Comparison of ENCODE assay signal across 18 cellular contexts in the genomic region with DNA sequence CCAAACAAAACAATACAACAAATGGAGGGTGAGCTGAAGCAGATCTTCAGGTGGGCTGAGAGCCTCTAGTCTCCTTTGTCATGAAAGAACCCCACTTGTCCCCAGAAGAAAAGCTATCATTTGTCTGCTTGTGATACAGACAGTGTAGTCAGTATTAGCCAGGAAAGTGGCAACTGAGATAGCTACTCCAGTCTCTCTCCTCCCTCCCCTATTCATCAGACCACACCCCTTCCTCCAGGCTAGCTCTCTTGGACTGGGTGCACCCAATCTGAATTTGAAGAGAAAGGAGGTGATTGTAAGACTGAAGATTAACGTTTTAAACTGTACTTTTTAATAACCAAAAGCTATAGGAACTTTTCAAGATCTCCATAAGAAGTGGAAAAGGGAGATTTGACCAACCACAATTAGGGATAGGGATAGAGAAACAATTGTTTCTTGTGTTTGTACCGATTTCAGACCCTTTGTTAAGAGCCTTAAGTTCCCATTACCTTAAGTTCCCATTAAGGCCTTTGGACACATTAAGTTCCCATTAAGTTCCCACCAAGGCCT. TPM values are rescaled to one million over a fixed set of nuclear protein-coding genes. Genes with fewer than 3 reads are reported as not detected.
DNase-seq lines count a peak whose midpoint lies in the region; ATAC-seq and TF ChIP-seq lines count a peak whose summit lies in the region.
"Had no signal": no experiment of that assay in that cellular context is flagged by ENCODE, and none has a peak within 500 bp of the region (broad histone marks: within the 10 kb centered on the region; RNA-seq: fewer than 3 reads in every experiment).

No MANE protein-coding gene starts in this region.

- no peaks in the 10 kb centered on the region for H3K27me3 ChIP-seq in HCT116 (ENCODE audit: insufficient read depth, low read length)
- H3K27me3 ChIP-seq: ascending aorta, BLaER1, vagina had no signal

- H3K9me3 ChIP-seq in HCT116 (ENCODE audit: control insufficient read depth in 1 of 2, insufficient read depth in 1 of 2, low read depth in 1 of 2, low read length in 2 of 2): no peaks in the 10 kb centered on the region
- H3K9me3 ChIP-seq: ascending aorta, BLaER1, vagina had no signal

- TF ChIP-seq RAD21 in HCT116 (IDR thresholded peaks at IDR 0.05; ENCODE audit: low read depth): no peak

- peak overlapping the region; percentile 64 for H3K27ac Mint-ChIP-seq in WTC11
- H3K27ac Mint-ChIP-seq: activated T-cell treated with anti-CD3 and anti-CD28 coated beads, Interleukin-2, amount 50 U/mL, for 72 hours had no signal

- H3K27ac ChIP-seq in HCT116 (ENCODE audit: low read depth, low read length): no peak overlapping the region
- H3K27ac ChIP-seq: ascending aorta, BLaER1, PC-9, vagina had no signal

- H3K36me3 Mint-ChIP-seq in WTC11: no peaks in the 10 kb centered on the region; the same call in 1 of the 2 replicates

- no peak overlapping the region for H3K4me3 ChIP-seq in HCT116 (replicated peaks in 1 of 2; ENCODE audit: low read depth in 1 of 2, low read length in 2 of 2)
- H3K4me3 ChIP-seq: ascending aorta, BLaER1, PC-9, vagina had no signal

- intact Hi-C loops in HCT116 (cut with micrococcal nuclease) (no loop called here), left colon (cut with DNase I, micrococcal nuclease) (loop anchor here in 1 of 2 donors (5.0 kb wide), 1 partner anchor 107 kb away; no protein-coding TSS in a partner anchor)

- no TSS peak for BruUV-seq in HCT116 (replicated peaks; lab: Mats Ljungman, UMichigan)

- no peaks in the 10 kb centered on the region for H3K36me3 ChIP-seq in HCT116 (ENCODE audit: control insufficient read depth in 1 of 2, insufficient read depth in 2 of 2, low read length in 2 of 2)
- H3K36me3 ChIP-seq: ascending aorta, BLaER1, vagina had no signal

- no peak overlapping the region for H3K9ac ChIP-seq in HCT116 (ENCODE audit: low read length)
- H3K9ac ChIP-seq: BLaER1 had no signal

- H3K4me2 ChIP-seq in HCT116 (ENCODE audit: low read length): no peak overlapping the region
- H3K4me2 ChIP-seq: BLaER1, PC-9 had no signal

- H3K4me1 ChIP-seq in HCT116 (ENCODE audit: control insufficient read depth in 1 of 2, insufficient read depth in 2 of 2, low read length in 2 of 2): peaks cover 2 to 10% of the 10 kb centered on the region in 2 experiments; a peak in 2 of 4 replicates
- H3K4me1 ChIP-seq: BLaER1 had no signal

- no peak for TF ChIP-seq POLR2A in HCT116 (IDR thresholded peaks at IDR 0.05; ENCODE audit: borderline replicate concordance, extremely low read depth, insufficient read depth, insufficient read length)

- peaks cover 87% of the 10 kb centered on the region for H3K4me1 Mint-ChIP-seq in WTC11

- TF ChIP-seq CTCF in HCT116 (IDR thresholded peaks at IDR 0.05 in 2 of 3, conservative IDR thresholded peaks at IDR 0.05 in 1 of 3; ENCODE audit: borderline replicate concordance in 1 of 3, insufficient read depth in 1 of 3, low read depth in 2 of 3, low read length in 2 of 3): no peak
- TF ChIP-seq CTCF in WTC11 (IDR thresholded peaks at IDR 0.05): no peak

- H3K79me2 ChIP-seq in HCT116 (ENCODE audit: insufficient read depth, low read length): peaks cover 86% of the 10 kb centered on the region

- no peak overlapping the region for H3K4me3 Mint-ChIP-seq in WTC11
- H3K4me3 Mint-ChIP-seq: activated T-cell treated with anti-CD3 and anti-CD28 coated beads, Interleukin-2, amount 50 U/mL, for 72 hours had no signal

- H3K9me3 Mint-ChIP-seq in WTC11: no peaks in the 10 kb centered on the region
- H3K9me3 Mint-ChIP-seq: activated T-cell treated with anti-CD3 and anti-CD28 coated beads, Interleukin-2, amount 50 U/mL, for 72 hours had no signal

- no peaks in the 10 kb centered on the region for H3K27me3 Mint-ChIP-seq in WTC11 (ENCODE audit: low read depth)

- peak; percentile 70; the same call in 1 of the 2 replicates for ATAC-seq in HCT116
- ATAC-seq in WTC11: peak; percentile 92
- peak; percentile 75 for ATAC-seq in left colon
- no peak; the same call in 2 of the 3 replicates for ATAC-seq in SK-N-SH treated with all-trans-retinoic acid at 6 μM for 48 hours
- no peak for ATAC-seq in HG02973 (IDR thresholded peaks at IDR 0.05; ENCODE audit: unreplicated experiment)
- no peak for ATAC-seq in GM21619 (IDR thresholded peaks at IDR 0.05; ENCODE audit: unreplicated experiment)
- ATAC-seq: activated T-cell treated with anti-CD3 and anti-CD28 coated beads, Interleukin-2, amount 50 U/mL, for 72 hours had no signal

- no peaks in the 10 kb centered on the region for H3K9me2 ChIP-seq in HCT116 (ENCODE audit: insufficient read depth)

- H4K20me1 ChIP-seq in HCT116 (ENCODE audit: insufficient read depth): no peaks in the 10 kb centered on the region
- H4K20me1 ChIP-seq: BLaER1 had no signal

- POLR2A ChIA-PET in HCT116 (lab: Charles Lee) (no interaction called here), WTC11 (lab: Charles Lee) (interaction anchor here (0.5 to 1.4 kb wide), 3 partner anchors 13 to 56 kb away, joined by 3 to 5 read pairs (median 4); no protein-coding TSS in a partner anchor)

- no peak overlapping the region for H2AFZ ChIP-seq in HCT116 (ENCODE audit: low read depth, low read length, poor library complexity, severe bottlenecking)
- H2AFZ ChIP-seq: PC-9 had no signal

- DNase-seq in COLO829 (ENCODE audit: low spot score): peak; percentile 31
- no peak for DNase-seq in HCT116 (ENCODE audit: low read depth, low spot score)
- DNase-seq in WTC11 (ENCODE audit: low spot score): no peak
- no peak for DNase-seq in left colon
- DNase-seq in activated naive CD4-positive, alpha-beta T cell treated with anti-CD3 and anti-CD28 coated beads, Interleukin-2, amount 50 U/mL, for 16 hours: no peak
- DNase-seq: activated CD4-positive, alpha-beta T cell treated with anti-CD3 and anti-CD28 coated beads, Interleukin-2, amount 50 U/mL, for 1 hour; activated T-cell treated with anti-CD3 and anti-CD28 coated beads, Interleukin-2, amount 50 U/mL, for 72 hours; effector CD8-positive, alpha-beta T cell; foreskin melanocyte; NCI-H1092 treated with DMSO at 0.1 percent for 48 hours; PC-9; stimulated activated CD4-positive, alpha-beta T cell treated with anti-CD3 and anti-CD28 coated beads, Interleukin-2, amount 100 ng/mL, for 48 hours had no signal

- RAD21 ChIA-PET in HCT116 (lab: Charles Lee; ENCODE audit: low non-redundant PET in 1 of 2, low total read pairs in 2 of 2, uncharacterized antibody in 2 of 2, unreplicated experiment in 2 of 2): no interaction called here

- CTCF ChIA-PET in HCT116 (lab: Charles Lee) (interaction anchor here (0.9 to 1.1 kb wide), 2 partner anchors 13 to 24 kb away, joined by 3 to 4 read pairs; no protein-coding TSS in a partner anchor), WTC11 (lab: Charles Lee) (interaction anchor here (0.5 to 1.4 kb wide), 5 partner anchors 15 to 370 kb away, joined by 3 to 5 read pairs (median 4); no protein-coding TSS in a partner anchor)

TF ChIP-seq in HCT116, 20 proteins besides CTCF, POLR2A, EP300 and RAD21:
- TF ChIP-seq TCF7L2 (IDR thresholded peaks at IDR 0.05; ENCODE audit: borderline replicate concordance, extremely low read depth, insufficient read depth, insufficient read length) (no peak), SP1 (IDR thresholded peaks at IDR 0.05; ENCODE audit: low read depth) (no peak), YY1 (IDR thresholded peaks at IDR 0.05; ENCODE audit: extremely low read depth, insufficient replicate concordance, low read depth, low read length) (no peak), FOSL1 (IDR thresholded peaks at IDR 0.05; ENCODE audit: low read depth) (no peak), ZNF274 (IDR thresholded peaks at IDR 0.05; ENCODE audit: low read depth, low read length) (no peak), JUND (IDR thresholded peaks at IDR 0.05) (no peak), SIN3A (IDR thresholded peaks at IDR 0.05; ENCODE audit: low read depth) (no peak)

TF ChIP-seq in WTC11, 78 proteins besides CTCF, POLR2A, EP300 and RAD21 (continues in another document):
- TF ChIP-seq ETV6 (CRISPR knock-in tag; IDR thresholded peaks at IDR 0.05) (no peak), ZNF671 (CRISPR knock-in tag; IDR thresholded peaks at IDR 0.05) (no peak), HMGXB4 (CRISPR knock-in tag; IDR thresholded peaks at IDR 0.05) (no peak)

TF ChIP-seq in SK-N-SH treated with all-trans-retinoic acid at 6 μM for 48 hours, 23 proteins besides CTCF, POLR2A, EP300 and RAD21 (continues in another document):
- no peak for TF ChIP-seq ZFP3 (CRISPR knock-in tag; IDR thresholded peaks at IDR 0.05)
- TF ChIP-seq ISL1 (CRISPR knock-in tag; IDR thresholded peaks at IDR 0.05): no peak
- no peak for TF ChIP-seq ZNF565 (CRISPR knock-in tag; conservative IDR thresholded peaks at IDR 0.05; ENCODE audit: low read depth)
- no peak for TF ChIP-seq PPARA (CRISPR knock-in tag; IDR thresholded peaks at IDR 0.05; ENCODE audit: borderline replicate concordance)
- TF ChIP-seq ARNTL (CRISPR knock-in tag; IDR thresholded peaks at IDR 0.05; ENCODE audit: borderline replicate concordance, low read depth): no peak
- TF ChIP-seq ZC3H10 (CRISPR knock-in tag; IDR thresholded peaks at IDR 0.05): no peak
- TF ChIP-seq RARB (CRISPR knock-in tag; IDR thresholded peaks at IDR 0.05): no peak
- no peak for TF ChIP-seq TCF4 (CRISPR knock-in tag; IDR thresholded peaks at IDR 0.05; ENCODE audit: borderline replicate concordance)
- TF ChIP-seq, protein P1, sequence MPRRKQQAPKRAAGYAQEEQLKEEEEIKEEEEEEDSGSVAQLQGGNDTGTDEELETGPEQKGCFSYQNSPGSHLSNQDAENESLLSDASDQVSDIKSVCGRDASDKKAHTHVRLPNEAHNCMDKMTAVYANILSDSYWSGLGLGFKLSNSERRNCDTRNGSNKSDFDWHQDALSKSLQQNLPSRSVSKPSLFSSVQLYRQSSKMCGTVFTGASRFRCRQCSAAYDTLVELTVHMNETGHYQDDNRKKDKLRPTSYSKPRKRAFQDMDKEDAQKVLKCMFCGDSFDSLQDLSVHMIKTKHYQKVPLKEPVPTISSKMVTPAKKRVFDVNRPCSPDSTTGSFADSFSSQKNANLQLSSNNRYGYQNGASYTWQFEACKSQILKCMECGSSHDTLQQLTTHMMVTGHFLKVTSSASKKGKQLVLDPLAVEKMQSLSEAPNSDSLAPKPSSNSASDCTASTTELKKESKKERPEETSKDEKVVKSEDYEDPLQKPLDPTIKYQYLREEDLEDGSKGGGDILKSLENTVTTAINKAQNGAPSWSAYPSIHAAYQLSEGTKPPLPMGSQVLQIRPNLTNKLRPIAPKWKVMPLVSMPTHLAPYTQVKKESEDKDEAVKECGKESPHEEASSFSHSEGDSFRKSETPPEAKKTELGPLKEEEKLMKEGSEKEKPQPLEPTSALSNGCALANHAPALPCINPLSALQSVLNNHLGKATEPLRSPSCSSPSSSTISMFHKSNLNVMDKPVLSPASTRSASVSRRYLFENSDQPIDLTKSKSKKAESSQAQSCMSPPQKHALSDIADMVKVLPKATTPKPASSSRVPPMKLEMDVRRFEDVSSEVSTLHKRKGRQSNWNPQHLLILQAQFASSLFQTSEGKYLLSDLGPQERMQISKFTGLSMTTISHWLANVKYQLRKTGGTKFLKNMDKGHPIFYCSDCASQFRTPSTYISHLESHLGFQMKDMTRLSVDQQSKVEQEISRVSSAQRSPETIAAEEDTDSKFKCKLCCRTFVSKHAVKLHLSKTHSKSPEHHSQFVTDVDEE (CRISPR knock-in tag; IDR thresholded peaks at IDR 0.05): no peak
- no peak for TF ChIP-seq ESRRG (CRISPR knock-in tag; IDR thresholded peaks at IDR 0.05)

RNA-seq across cellular contexts. Expression of gene BMPR1A, which starts 14.1 kb away (rescaled TPM):
- 42.6 TPM for total RNA-seq in HCT116 (2021; ENCODE audit: unreplicated experiment)
- polyA plus RNA-seq in HCT116 (2012): 10.5 and 13.5 TPM in 2 replicates
- 99.7 to 107 TPM (median 104 TPM) in 3 replicates for total RNA-seq in WTC11 (2021)
- total RNA-seq in left colon: 10 to 100 TPM; 38.9 to 50.9 TPM

Comparison
In these comparisons a context has a peak if more than half of its experiments do, and no peak if none do; other contexts are left out.
1. ATAC-seq: peak in HCT116 (single experiment), WTC11 (single experiment) and left colon (single experiment); none in SK-N-SH treated with all-trans-retinoic acid at 6 μM for 48 hours (single experiment), HG02973 (single experiment) and GM21619 (single experiment).